23 cellular contexts compared by ENCODE assay signal in the genomic region with DNA sequence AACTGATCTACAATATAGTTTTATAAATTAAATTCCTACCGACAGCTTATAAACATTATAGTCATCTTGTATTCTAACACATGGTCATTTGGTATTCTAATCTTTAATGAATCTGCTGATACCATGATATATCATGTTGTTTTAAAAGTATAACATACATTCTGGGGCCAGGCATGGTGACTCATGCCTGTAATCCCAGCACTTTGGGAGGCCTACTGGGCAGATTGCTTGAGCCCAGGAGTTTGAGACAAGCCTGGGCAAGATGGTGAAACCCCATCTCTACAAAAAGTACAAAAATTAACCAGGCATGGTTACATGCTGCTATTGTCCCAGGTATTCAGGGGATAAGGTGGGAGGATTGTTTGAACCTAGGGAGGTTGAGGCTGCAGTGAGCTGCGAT. TPM values are rescaled to one million over a fixed set of nuclear protein-coding genes. Genes with fewer than 3 reads are reported as not detected.
DNase-seq lines count a peak whose midpoint lies in the region; ATAC-seq and TF ChIP-seq lines count a peak whose summit lies in the region.
"Had no signal": no experiment of that assay in that cellular context is flagged by ENCODE, and none has a peak within 500 bp of the region (broad histone marks: within the 10 kb centered on the region; RNA-seq: fewer than 3 reads in every experiment).

No MANE protein-coding gene starts in this region.

- H2AFZ ChIP-seq in IMR-90 (replicated peaks; ENCODE audit: low read length, poor library complexity) = no peak overlapping the region

- dilution Hi-C loops in IMR-90 (cut with HindIII; ENCODE audit: low sequenced_read_pairs, unreplicated experiment) = no loop called here

- H2BK120ac ChIP-seq in IMR-90 (ENCODE audit: low read depth, low read length) = no peak overlapping the region

- H2BK15ac ChIP-seq in IMR-90 (ENCODE audit: low read depth, low read length) = no peak overlapping the region

- no peak overlapping the region for H3K56ac ChIP-seq in IMR-90 (ENCODE audit: extremely low read depth, insufficient read depth, low read length)

- TF ChIP-seq POLR2A in IMR-90 (IDR thresholded peaks at IDR 0.05; ENCODE audit: low read depth, low read length) = no peak

- H3K23ac ChIP-seq in IMR-90 (ENCODE audit: low read depth, low read length) = no peak overlapping the region

- peak overlapping the region; percentile 20; the same call in 1 of the 2 replicates for H3K18ac ChIP-seq in IMR-90 (ENCODE audit: low read depth, low read length)

- H2BK20ac ChIP-seq in IMR-90 (ENCODE audit: low read depth, low read length) = no peak overlapping the region

- no peak overlapping the region for H3K14ac ChIP-seq in IMR-90 (replicated peaks; ENCODE audit: low read depth, low read length)

- CTCF ChIA-PET in IMR-90 (lab: Yijun Ruan, JAX) = interaction anchor here (0.6 kb wide), 1 partner anchor 240 kb away, joined by 5 read pairs; no protein-coding TSS in a partner anchor
- CTCF ChIA-PET in RWPE1 (lab: Yijun Ruan, JAX) = no interaction called here

- TF ChIP-seq RAD21 in IMR-90 (IDR thresholded peaks at IDR 0.05; ENCODE audit: low read length) = no peak

- peaks cover 15% of the 10 kb centered on the region for H3K36me3 ChIP-seq in IMR-90 (ENCODE audit: control insufficient read depth, insufficient read depth, low read length)

- H3K36me3 Mint-ChIP-seq in nephron (ENCODE audit: low read depth) = peaks cover 82% of the 10 kb centered on the region

- peaks cover 2% of the 10 kb centered on the region; the same call in 1 of the 2 replicates for H3K9me3 ChIP-seq in IMR-90 (ENCODE audit: control insufficient read depth, insufficient read depth, low read length)

- no peaks in the 10 kb centered on the region for H4K20me1 ChIP-seq in IMR-90 (ENCODE audit: insufficient read depth, low read length)
- H4K20me1 ChIP-seq: BLaER1 treated with 17β-estradiol and CSF1 and Interleukin-3, amounts not matched to agents 10 nM and 100 nM had no signal

- ATAC-seq in IMR-90 (ENCODE audit: low read depth) = no peak
- no peak for ATAC-seq in HG03457 (IDR thresholded peaks at IDR 0.05; ENCODE audit: unreplicated experiment)
- ATAC-seq: CD8-positive, alpha-beta T cell; GM12878; HepG2 had no signal

- TF ChIP-seq CTCF in IMR-90 (conservative IDR thresholded peaks at IDR 0.05; ENCODE audit: low read depth, low read length) = no peak
- TF ChIP-seq CTCF in RWPE1 (conservative IDR thresholded peaks at IDR 0.05; ENCODE audit: low read depth) = no peak
- no peak for TF ChIP-seq CTCF in choroid plexus epithelial cell (conservative IDR thresholded peaks at IDR 0.05; ENCODE audit: low read depth, low read length)
- no peak for TF ChIP-seq CTCF in nephron (IDR thresholded peaks at IDR 0.05; ENCODE audit: unreplicated experiment in 3 of 3)

- H2AK5ac ChIP-seq in IMR-90 (ENCODE audit: low read depth, low read length) = no peak overlapping the region

- no peak overlapping the region for H3K4ac ChIP-seq in IMR-90 (ENCODE audit: low read depth, low read length)

- POLR2A ChIA-PET in IMR-90 (lab: Charles Lee; ENCODE audit: unreplicated experiment) (no interaction called here), RWPE1 (lab: Yijun Ruan, JAX; ENCODE audit: low non-redundant PET) (no interaction called here)

- DNase-seq in IMR-90 (no peak), RWPE1 (ENCODE audit: low spot score) (no peak), choroid plexus epithelial cell (ENCODE audit: low read depth) (peak; percentile 16), HUDEP-2 (lab: John Stamatoyannopoulos, UW; ENCODE audit: unreplicated experiment in 76 of 76) (no peak), pons (ENCODE audit: low spot score) (no peak)
- DNase-seq: ACHN; CD8-positive, alpha-beta T cell; DND-41; H7; HFFc6; KBM-7; NCI-H1105; NCI-H2029 treated with DMSO at 0.1 percent for 48 hours; NCI-H2171 treated with DMSO at 0.1 percent for 48 hours; NCI-H524 treated with DMSO at 0.1 percent for 48 hours; NCI-H82; Peyer's patch; Right ventricle myocardium superior had no signal

- no peaks in the 10 kb centered on the region for H3K27me3 Mint-ChIP-seq in nephron (ENCODE audit: low read depth)

- H3K79me1 ChIP-seq in IMR-90 (ENCODE audit: low read depth in 1 of 2, low read length in 2 of 2) = peaks cover 10 to 20% of the 10 kb centered on the region in 2 experiments

- WGBS in IMR-90 (ENCODE audit: extremely low coverage in 2 of 2, insufficient read length in 1 of 2), 2 experiments = no CpG with 5 or more reads among the region's 2 CpGs

- no peak overlapping the region for H4K8ac ChIP-seq in IMR-90 (ENCODE audit: low read depth in 2 of 2, low read length in 2 of 2)

- H3K9me1 ChIP-seq in IMR-90 (ENCODE audit: insufficient read depth, low read length) = no peaks in the 10 kb centered on the region

- H3K4me3 Mint-ChIP-seq in nephron = peak overlapping the region; percentile 66 to 79 (median 77)
- H3K4me3 Mint-ChIP-seq: CD8-positive, alpha-beta T cell; HFFc6 had no signal

- H3K27me3 ChIP-seq in IMR-90 (ENCODE audit: control insufficient read depth, insufficient read depth, low read length) = no peaks in the 10 kb centered on the region
- H3K27me3 ChIP-seq: BLaER1 treated with 17β-estradiol and CSF1 and Interleukin-3, amounts not matched to agents 10 nM and 100 nM; Peyer's patch had no signal

- no peak overlapping the region for H3K27ac Mint-ChIP-seq in nephron
- H3K27ac Mint-ChIP-seq: CD8-positive, alpha-beta T cell; HFFc6 had no signal

- H2BK5ac ChIP-seq in IMR-90 (ENCODE audit: low read depth, low read length, poor library complexity, severe bottlenecking) = peak overlapping the region; percentile 81

- no peaks in the 10 kb centered on the region for H3K4me1 ChIP-seq in IMR-90 (ENCODE audit: control insufficient read depth, insufficient read depth, low read length)

- in situ Hi-C loops in IMR-90 (cut with MboI; ENCODE audit: low sequenced_read_pairs) = loop anchor here (25.0 kb wide), 1 partner anchor 1009 kb away; a partner anchor contains a TSS

- peak overlapping the region; percentile 36; the same call in 1 of the 2 replicates for H3K27ac ChIP-seq in IMR-90 (ENCODE audit: insufficient read depth, low read length)
- H3K27ac ChIP-seq in RWPE1 = peak overlapping the region; percentile 26
- H3K27ac ChIP-seq: BLaER1 treated with 17β-estradiol and CSF1 and Interleukin-3, amounts not matched to agents 10 nM and 100 nM; Peyer's patch had no signal

- no peak overlapping the region for H3K9ac ChIP-seq in IMR-90 (ENCODE audit: low read depth, low read length)
- H3K9ac ChIP-seq: BLaER1 treated with 17β-estradiol and CSF1 and Interleukin-3, amounts not matched to agents 10 nM and 100 nM had no signal

- no TSS peak for BruUV-seq in IMR-90 (replicated peaks; lab: Mats Ljungman, UMichigan)

- H3K4me2 ChIP-seq in IMR-90 (ENCODE audit: low read depth, low read length) = no peak overlapping the region

- intact Hi-C loops in IMR-90 (cut with micrococcal nuclease) = no loop called here

- H3K4me3 ChIP-seq in IMR-90 (ENCODE audit: insufficient read depth, low read depth, low read length) (no peak overlapping the region), choroid plexus epithelial cell (ENCODE audit: low read depth, low read length) (no peak overlapping the region)
- H3K4me3 ChIP-seq: BLaER1 treated with 17β-estradiol and CSF1 and Interleukin-3, amounts not matched to agents 10 nM and 100 nM; GM12878; Peyer's patch had no signal

- H3K9me3 Mint-ChIP-seq in nephron = peaks cover 40% of the 10 kb centered on the region

- peaks cover 21% of the 10 kb centered on the region for H3K4me1 Mint-ChIP-seq in nephron

- no peak overlapping the region for H2AK9ac ChIP-seq in IMR-90 (replicated peaks; ENCODE audit: low read depth, low read length, poor library complexity)

- peak overlapping the region; percentile 28; the same call in 1 of the 2 replicates for H4K5ac ChIP-seq in IMR-90 (ENCODE audit: low read depth, low read length)

- no peak overlapping the region for H4K91ac ChIP-seq in IMR-90 (ENCODE audit: insufficient read depth, low read depth, low read length)

TF ChIP-seq in IMR-90, 13 proteins besides CTCF, POLR2A, EP300 and RAD21:
- no peak for TF ChIP-seq CEBPB (IDR thresholded peaks at IDR 0.05; ENCODE audit: low read depth, low read length)

RNA-seq across cellular contexts. Expression of a gene that starts 3.1 kb away (rescaled TPM):
- 3.6 and 4.5 TPM in 2 replicates for total RNA-seq in IMR-90 (2012; rRNA removed)
- 1.6 and 2.4 TPM in 2 replicates for polyA plus RNA-seq in IMR-90 (2012; rRNA removed)
- polyA plus RNA-seq in IMR-90 (2012; cell fraction: cytosol; rRNA removed) = 0.48 and 0.92 TPM in 2 replicates
- 2.1 and 8.1 TPM in 2 replicates for polyA plus RNA-seq in IMR-90 (2012; cell fraction: nucleus; rRNA removed; ENCODE audit: low replicate concordance)

RNA-seq across cellular contexts. Expression of a gene that starts 10.8 kb away (rescaled TPM):
- total RNA-seq in IMR-90 (2012; rRNA removed) = 10.0 and 10.6 TPM in 2 replicates
- 6.0 and 6.5 TPM in 2 replicates for polyA plus RNA-seq in IMR-90 (2012; rRNA removed)
- 2.8 and 3.4 TPM in 2 replicates for polyA plus RNA-seq in IMR-90 (2012; cell fraction: cytosol; rRNA removed)
- polyA plus RNA-seq in IMR-90 (2012; cell fraction: nucleus; rRNA removed; ENCODE audit: low replicate concordance) = 5.5 and 15.8 TPM in 2 replicates

RNA-seq across cellular contexts. Expression of a gene that starts 48.6 kb away (rescaled TPM):
- 7.2 and 9.5 TPM in 2 replicates for total RNA-seq in IMR-90 (2012; rRNA removed)
- polyA plus RNA-seq in IMR-90 (2012; rRNA removed) = 5.8 and 6.2 TPM in 2 replicates
- polyA plus RNA-seq in IMR-90 (2012; cell fraction: cytosol; rRNA removed) = 2.9 and 6.5 TPM in 2 replicates
- 1.3 and 6.0 TPM in 2 replicates for polyA plus RNA-seq in IMR-90 (2012; cell fraction: nucleus; rRNA removed; ENCODE audit: low replicate concordance)
